ENCODE assay signal across 8 cellular contexts in genomic region chr5:23977996-23978395, GRCh38.
A peak's percentile ranks its signal among the peaks of the same experiment; 100 is the strongest.
DNase-seq lines count a peak whose midpoint lies in the region; ATAC-seq and TF ChIP-seq lines count a peak whose summit lies in the region.

No MANE protein-coding gene starts in this region.

- H3K4me3 ChIP-seq in left ventricle myocardium inferior (no peak overlapping the region), Loucy (ENCODE audit: low read length, poor library complexity, severe bottlenecking) (no peak overlapping the region), cardiac fibroblast (replicated peaks in 1 of 2; ENCODE audit: low read depth in 2 of 2, low read length in 2 of 2) (no peak overlapping the region)

- intact Hi-C loops in left ventricle myocardium inferior (cut with micrococcal nuclease) (no loop called here), cardiac septum (cut with DNase I) (no loop called here)

- no peak for ATAC-seq in GM18907 (IDR thresholded peaks at IDR 0.05; ENCODE audit: unreplicated experiment)

- H3K4me1 ChIP-seq in left ventricle myocardium inferior (no peaks in the 10 kb centered on the region), Loucy (ENCODE audit: insufficient read depth, low read length, poor library complexity, severe bottlenecking) (no peaks in the 10 kb centered on the region)

- no peaks in the 10 kb centered on the region for H3F3A ChIP-seq in Loucy (ENCODE audit: low read depth)

- no peaks in the 10 kb centered on the region for H4K20me1 ChIP-seq in Loucy (ENCODE audit: insufficient read depth, low read length, poor library complexity, severe bottlenecking)

- H3K9me3 ChIP-seq in left ventricle myocardium inferior (replicated peaks) (peaks cover 62% of the 10 kb centered on the region), Loucy (ENCODE audit: insufficient read depth, low read depth, low read length) (no peaks in the 10 kb centered on the region; the same call in 1 of the 2 replicates)

- no peak for DNase-seq in left ventricle myocardium inferior
- DNase-seq in cardiac septum (ENCODE audit: low spot score), result no peak
- DNase-seq in cardiac fibroblast (ENCODE audit: low read depth in 2 of 2), result peak in 1 of 2 donors; percentile 1
- peak; percentile 39 for DNase-seq in stimulated activated CD8-positive, alpha-beta memory T cell treated with anti-CD3 and anti-CD28 coated beads, Interleukin-4, amount 100 ng/mL, for 48 hours
- no peak for DNase-seq in T-helper 1 cell
- DNase-seq in SW 1271 (lab: John Stamatoyannopoulos, UW), result no peak

- no peak overlapping the region for H2AFZ ChIP-seq in Loucy (ENCODE audit: low read length)

- TF ChIP-seq CTCF in left ventricle myocardium inferior (IDR thresholded peaks at IDR 0.05; ENCODE audit: borderline replicate concordance), result peak; percentile 7
- peak; percentile 68 for TF ChIP-seq CTCF in Loucy (conservative IDR thresholded peaks at IDR 0.05; ENCODE audit: low read length)
- peak; percentile 23 for TF ChIP-seq CTCF in cardiac fibroblast (IDR thresholded peaks at IDR 0.05; ENCODE audit: low read depth, low read length)

- H3K36me3 ChIP-seq in left ventricle myocardium inferior (no peaks in the 10 kb centered on the region), Loucy (ENCODE audit: insufficient read depth, low read length) (no peaks in the 10 kb centered on the region)

- H3K79me2 ChIP-seq in Loucy (ENCODE audit: insufficient read depth, low read length), result no peaks in the 10 kb centered on the region

- H3K27ac ChIP-seq in left ventricle myocardium inferior (replicated peaks), result no peak overlapping the region

- H3K27me3 ChIP-seq in left ventricle myocardium inferior (ENCODE audit: low read depth) (no peaks in the 10 kb centered on the region), Loucy (ENCODE audit: insufficient read depth, low read length, poor library complexity, severe bottlenecking) (no peaks in the 10 kb centered on the region)

- no peaks in the 10 kb centered on the region for H3K9me2 ChIP-seq in Loucy (replicated peaks; ENCODE audit: low read depth, low read length)

- no peak overlapping the region for H3K4me2 ChIP-seq in Loucy (ENCODE audit: low read depth, low read length, poor library complexity, severe bottlenecking)

- no peak overlapping the region for H3K9ac ChIP-seq in Loucy (ENCODE audit: low read depth, low read length, poor library complexity, severe bottlenecking)

Comparison
In these comparisons a context has a peak if more than half of its experiments do, and no peak if none do; other contexts are left out.
1. CTCF ChIP-seq: peak in every context shown above with its lines; median percentile 68 in Loucy; 23 in cardiac fibroblast; 7 in left ventricle myocardium inferior.